35 cellular contexts compared by ENCODE assay signal in the genomic region with DNA sequence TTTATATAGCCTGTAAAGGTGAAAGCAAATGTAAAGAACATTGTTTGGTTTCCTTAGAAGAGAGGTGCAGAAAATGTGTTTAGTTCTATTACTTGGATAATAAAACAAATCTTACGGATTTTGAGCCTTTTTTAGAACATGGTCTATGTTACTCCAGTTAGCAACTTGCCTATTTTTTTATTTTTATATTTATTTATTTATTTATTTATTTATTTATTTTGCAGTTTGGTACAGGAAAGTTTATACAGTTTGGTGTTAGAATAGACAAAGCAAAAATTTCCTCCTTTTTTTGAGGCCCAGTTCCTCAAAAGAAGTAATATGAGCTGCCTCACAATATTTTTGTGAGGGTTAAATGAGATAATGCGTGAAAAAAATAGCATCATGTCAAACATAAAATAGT.
"Had no signal": no experiment of that assay in that cellular context is flagged by ENCODE, and none has a peak within 500 bp of the region (broad histone marks: within the 10 kb centered on the region; RNA-seq: fewer than 3 reads in every experiment).

No MANE protein-coding gene starts in this region.

- H3K9me3 ChIP-seq: MG63 had no signal

- H3K4me3 ChIP-seq: MG63 had no signal

- H3K36me3 ChIP-seq: MG63 had no signal

- DNase-seq: Karpas-422, Kasumi-1, MG63, MM.1S, MV-4-11, NCI-H1048, NCI-H1092, NCI-H1092 treated with DMSO at 0.1 percent for 48 hours, NCI-H1105, NCI-H1105 treated with DMSO at 0.1 percent for 48 hours, NCI-H1417, NCI-H1417 treated with DMSO at 0.1 percent for 48 hours, NCI-H1436, NCI-H1436 treated with DMSO at 0.1 percent for 48 hours, NCI-H146, NCI-H1694, NCI-H1694 treated with DMSO at 0.1 percent for 48 hours, NCI-H187, NCI-H187 treated with DMSO at 0.1 percent for 48 hours, NCI-H1930, NCI-H2029, NCI-H2029 treated with DMSO at 0.1 percent for 48 hours, NCI-H2081, NCI-H2081 treated with DMSO at 0.1 percent for 48 hours, NCI-H2107, NCI-H2171, NCI-H2171 treated with DMSO at 0.1 percent for 48 hours, NCI-H2227 treated with DMSO at 0.1 percent for 48 hours, NCI-H226, NCI-H345, NCI-H446, NCI-H446 treated with DMSO at 0.1 percent for 48 hours, NCI-H510A, NCI-H510A treated with DMSO at 0.1 percent for 48 hours, NCI-H524 had no signal
